In the genomic region with DNA sequence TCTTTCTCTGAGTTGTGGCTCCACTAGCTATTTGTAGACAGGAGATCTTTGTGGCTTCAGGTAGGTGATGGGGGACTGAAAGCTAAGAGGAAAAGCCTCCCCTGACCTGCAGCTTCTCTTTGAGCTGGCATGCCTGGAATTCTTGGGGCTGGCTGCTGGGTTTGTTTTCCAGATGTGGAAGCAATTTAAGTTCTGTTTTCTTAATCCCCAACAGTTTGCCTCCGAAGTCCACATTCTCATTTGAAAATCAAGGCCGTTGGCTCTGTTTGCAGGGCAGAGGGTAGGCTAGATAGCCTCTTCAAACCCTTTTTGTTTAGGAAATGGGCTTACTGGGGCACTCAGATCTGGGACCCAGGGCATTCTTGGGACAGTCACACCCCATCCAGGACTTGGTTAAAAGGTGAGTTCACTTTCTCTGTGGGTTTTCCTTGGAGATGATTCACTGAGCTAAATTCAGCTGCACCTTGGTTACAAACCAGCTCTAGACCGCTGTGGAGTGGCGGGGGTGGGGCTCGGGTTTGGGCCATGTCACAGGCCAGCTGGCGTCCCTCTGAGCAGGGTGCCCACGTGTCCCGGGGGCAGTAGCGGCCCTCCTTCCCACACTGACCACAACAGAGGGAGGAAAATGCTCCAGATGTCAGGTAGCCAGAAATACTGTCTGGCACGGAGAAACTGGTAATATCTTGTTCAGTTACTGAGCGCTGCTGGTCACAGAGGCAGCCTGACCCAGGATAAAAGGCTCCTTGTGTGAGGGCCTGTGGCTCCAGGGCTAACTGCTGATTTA, we compare ENCODE assay signal across 8 cellular contexts.
DNase-seq lines count a peak whose midpoint lies in the region; ATAC-seq and TF ChIP-seq lines count a peak whose summit lies in the region.

No MANE protein-coding gene starts in this region.

- H3K36me3 ChIP-seq in lower lobe of right lung = no peaks in the 10 kb centered on the region

- peaks cover 44% of the 10 kb centered on the region for H3K4me1 Mint-ChIP-seq in central memory CD8-positive, alpha-beta T cell
- H3K4me1 Mint-ChIP-seq in activated T-helper 2 cell treated with anti-CD3 and anti-CD28 coated beads, Interferon-gamma antibody, Interleukin-2, Interleukin-4, amounts not matched to agents 10 μg/mL and 5 μg/mL and 100 μg/mL, durations not matched to agents 14 hours and 24 hours and 36 hours (ENCODE audit: low read depth) = peaks cover 40% of the 10 kb centered on the region

- no peak overlapping the region for H3K4me3 ChIP-seq in lower lobe of right lung

- H3K27ac ChIP-seq in lower lobe of right lung = peak overlapping the region; percentile 19

- intact Hi-C loops in lower lobe of right lung (cut with DNase I) = no loop called here
- intact Hi-C loops in activated T-helper 2 cell treated with anti-CD3 and anti-CD28 coated beads, Interferon-gamma antibody, Interleukin-2, Interleukin-4, amounts not matched to agents 10 μg/mL and 5 μg/mL and 100 μg/mL, durations not matched to agents 14 hours and 24 hours and 36 hours (cut with micrococcal nuclease) = no loop called here

- no peak overlapping the region for H3K4me3 Mint-ChIP-seq in central memory CD8-positive, alpha-beta T cell
- H3K4me3 Mint-ChIP-seq in activated T-helper 2 cell treated with anti-CD3 and anti-CD28 coated beads, Interferon-gamma antibody, Interleukin-2, Interleukin-4, amounts not matched to agents 10 μg/mL and 5 μg/mL and 100 μg/mL, durations not matched to agents 14 hours and 24 hours and 36 hours (ENCODE audit: low read depth) = no peak overlapping the region

- no peaks in the 10 kb centered on the region for H3K9me3 Mint-ChIP-seq in central memory CD8-positive, alpha-beta T cell
- H3K9me3 Mint-ChIP-seq in activated T-helper 2 cell treated with anti-CD3 and anti-CD28 coated beads, Interferon-gamma antibody, Interleukin-2, Interleukin-4, amounts not matched to agents 10 μg/mL and 5 μg/mL and 100 μg/mL, durations not matched to agents 14 hours and 24 hours and 36 hours = no peaks in the 10 kb centered on the region

- peaks cover 22% of the 10 kb centered on the region for H3K4me1 ChIP-seq in lower lobe of right lung

- no peaks in the 10 kb centered on the region for H3K27me3 Mint-ChIP-seq in central memory CD8-positive, alpha-beta T cell
- H3K27me3 Mint-ChIP-seq in activated T-helper 2 cell treated with anti-CD3 and anti-CD28 coated beads, Interferon-gamma antibody, Interleukin-2, Interleukin-4, amounts not matched to agents 10 μg/mL and 5 μg/mL and 100 μg/mL, durations not matched to agents 14 hours and 24 hours and 36 hours (ENCODE audit: low read depth) = no peaks in the 10 kb centered on the region

- peak; percentile 24 for DNase-seq in stimulated activated CD4-positive, alpha-beta T cell treated with anti-CD3 and anti-CD28 coated beads, Interleukin-4, amount 100 ng/mL, for 1 hour
- DNase-seq in stimulated activated CD4-positive, alpha-beta T cell treated with anti-CD3 and anti-CD28 coated beads, Interleukin-12 subunit alpha, Interleukin-12 subunit beta, amount 100 ng/mL, for 4 hours = no peak
- no peak for DNase-seq in central memory CD8-positive, alpha-beta T cell (ENCODE audit: low spot score in 2 of 2)
- peak; percentile 81 for DNase-seq in lower lobe of right lung
- DNase-seq in activated T-helper 2 cell treated with anti-CD3 and anti-CD28 coated beads, Interferon-gamma antibody, Interleukin-2, Interleukin-4, amounts not matched to agents 10 μg/mL and 5 μg/mL and 100 μg/mL, durations not matched to agents 14 hours and 24 hours and 36 hours (ENCODE audit: low spot score) = no peak
- no peak for DNase-seq in NCI-H82 (lab: John Stamatoyannopoulos, UW)
- no peak for DNase-seq in GM13976 (ENCODE audit: low spot score)

- H3K27ac Mint-ChIP-seq in central memory CD8-positive, alpha-beta T cell (ENCODE audit: low read depth) = peak overlapping the region; percentile 76
- no peak overlapping the region for H3K27ac Mint-ChIP-seq in activated T-helper 2 cell treated with anti-CD3 and anti-CD28 coated beads, Interferon-gamma antibody, Interleukin-2, Interleukin-4, amounts not matched to agents 10 μg/mL and 5 μg/mL and 100 μg/mL, durations not matched to agents 14 hours and 24 hours and 36 hours

- ATAC-seq in central memory CD8-positive, alpha-beta T cell (replicated peaks; ENCODE audit: extremely low read depth, poor library complexity, severe bottlenecking) = no peak
- peak; percentile 94 to 95 for ATAC-seq in lower lobe of right lung
- ATAC-seq in GM19463 (IDR thresholded peaks at IDR 0.05; ENCODE audit: unreplicated experiment) = no peak

- peaks cover 3% of the 10 kb centered on the region for H3K36me3 Mint-ChIP-seq in central memory CD8-positive, alpha-beta T cell (ENCODE audit: insufficient read depth)
- no peaks in the 10 kb centered on the region for H3K36me3 Mint-ChIP-seq in activated T-helper 2 cell treated with anti-CD3 and anti-CD28 coated beads, Interferon-gamma antibody, Interleukin-2, Interleukin-4, amounts not matched to agents 10 μg/mL and 5 μg/mL and 100 μg/mL, durations not matched to agents 14 hours and 24 hours and 36 hours (ENCODE audit: low read depth)

- H3K9me3 ChIP-seq in lower lobe of right lung = no peaks in the 10 kb centered on the region

- no peak for TF ChIP-seq CTCF in lower lobe of right lung (IDR thresholded peaks at IDR 0.05)
- TF ChIP-seq CTCF in GM13976 (IDR thresholded peaks at IDR 0.05; ENCODE audit: borderline replicate concordance, control extremely low read depth, extremely low read depth, insufficient read depth, missing control alignments) = no peak

- H3K27me3 ChIP-seq in lower lobe of right lung (ENCODE audit: low read depth) = no peaks in the 10 kb centered on the region

- in situ Hi-C loops in GM13976 (cut with MboI; ENCODE audit: low sequenced_read_pairs, unreplicated experiment) = no loop called here

Comparison
In these comparisons a context has a peak if more than half of its experiments do, and no peak if none do; other contexts are left out.
1. DNase-seq: peak in stimulated activated CD4-positive, alpha-beta T cell treated with anti-CD3 and anti-CD28 coated beads, Interleukin-4, amount 100 ng/mL, for 1 hour (single experiment) and lower lobe of right lung (single experiment); none in stimulated activated CD4-positive, alpha-beta T cell treated with anti-CD3 and anti-CD28 coated beads, Interleukin-12 subunit alpha, Interleukin-12 subunit beta, amount 100 ng/mL, for 4 hours (single experiment), central memory CD8-positive, alpha-beta T cell (0 of 2), activated T-helper 2 cell treated with anti-CD3 and anti-CD28 coated beads, Interferon-gamma antibody, Interleukin-2, Interleukin-4, amounts not matched to agents 10 μg/mL and 5 μg/mL and 100 μg/mL, durations not matched to agents 14 hours and 24 hours and 36 hours (single experiment), NCI-H82 (single experiment) and GM13976 (single experiment).
2. ATAC-seq: peak in lower lobe of right lung (2 of 2); none in central memory CD8-positive, alpha-beta T cell (single experiment) and GM19463 (single experiment).